Comparison of ENCODE assay signal across 1 cellular context in the genomic region with DNA sequence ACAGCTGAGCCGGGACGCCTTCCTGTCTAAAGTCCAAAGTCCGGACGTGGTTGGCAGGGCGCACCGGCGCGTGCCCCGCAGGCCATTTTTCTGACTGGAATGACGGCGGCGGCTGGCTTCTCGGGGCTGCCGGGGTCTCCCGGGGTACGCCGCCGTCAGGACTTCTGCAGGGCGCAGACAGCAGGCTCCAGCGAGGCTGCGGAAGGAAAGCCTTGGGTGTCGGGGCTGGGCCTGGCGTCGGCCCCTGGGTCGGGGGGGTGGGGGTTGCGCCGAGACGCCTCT.
A peak's percentile ranks its signal among the peaks of the same experiment; 100 is the strongest.
TF ChIP-seq lines count a peak whose summit lies in the region.

No MANE protein-coding gene starts in this region.

TF ChIP-seq in HepG2, 621 proteins besides CTCF, POLR2A, EP300 and RAD21 (continued from another document and continues in another):
- TF ChIP-seq, protein P1, sequence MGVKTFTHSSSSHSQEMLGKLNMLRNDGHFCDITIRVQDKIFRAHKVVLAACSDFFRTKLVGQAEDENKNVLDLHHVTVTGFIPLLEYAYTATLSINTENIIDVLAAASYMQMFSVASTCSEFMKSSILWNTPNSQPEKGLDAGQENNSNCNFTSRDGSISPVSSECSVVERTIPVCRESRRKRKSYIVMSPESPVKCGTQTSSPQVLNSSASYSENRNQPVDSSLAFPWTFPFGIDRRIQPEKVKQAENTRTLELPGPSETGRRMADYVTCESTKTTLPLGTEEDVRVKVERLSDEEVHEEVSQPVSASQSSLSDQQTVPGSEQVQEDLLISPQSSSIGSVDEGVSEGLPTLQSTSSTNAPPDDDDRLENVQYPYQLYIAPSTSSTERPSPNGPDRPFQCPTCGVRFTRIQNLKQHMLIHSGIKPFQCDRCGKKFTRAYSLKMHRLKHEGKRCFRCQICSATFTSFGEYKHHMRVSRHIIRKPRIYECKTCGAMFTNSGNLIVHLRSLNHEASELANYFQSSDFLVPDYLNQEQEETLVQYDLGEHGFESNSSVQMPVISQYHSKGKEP (CRISPR knock-in tag; IDR thresholded peaks at IDR 0.05), result no peak
- TF ChIP-seq HMG20A (CRISPR knock-in tag; IDR thresholded peaks at IDR 0.05; ENCODE audit: borderline replicate concordance), result peak; percentile 79; the same call in 1 of the 2 replicates
- no peak for TF ChIP-seq ZNF713 (CRISPR knock-in tag; IDR thresholded peaks at IDR 0.05)
- peak; percentile 88; the same call in 1 of the 2 replicates for TF ChIP-seq JUND (CRISPR knock-in tag; IDR thresholded peaks at IDR 0.05)
- TF ChIP-seq ZFP82 (CRISPR knock-in tag; IDR thresholded peaks at IDR 0.05; ENCODE audit: borderline replicate concordance), result peak; percentile 95
- peak; percentile 99 for TF ChIP-seq DNMT3B (CRISPR knock-in tag; conservative IDR thresholded peaks at IDR 0.05)
- peak; percentile 75 for TF ChIP-seq FOSL1 (CRISPR knock-in tag; IDR thresholded peaks at IDR 0.05; ENCODE audit: borderline replicate concordance)
- peak; percentile 91 for TF ChIP-seq RXRB (CRISPR knock-in tag; IDR thresholded peaks at IDR 0.05; ENCODE audit: borderline replicate concordance)
- no peak; the same call in 1 of the 2 replicates for TF ChIP-seq ZNF790 (CRISPR knock-in tag; IDR thresholded peaks at IDR 0.05; ENCODE audit: borderline replicate concordance)
- peak; percentile 97 for TF ChIP-seq GFI1 (CRISPR knock-in tag; IDR thresholded peaks at IDR 0.05; ENCODE audit: borderline replicate concordance)
- TF ChIP-seq ZNF747 (CRISPR knock-in tag; IDR thresholded peaks at IDR 0.05; ENCODE audit: borderline replicate concordance), result peak; percentile 93; the same call in 1 of the 2 replicates
- TF ChIP-seq, protein P2, sequence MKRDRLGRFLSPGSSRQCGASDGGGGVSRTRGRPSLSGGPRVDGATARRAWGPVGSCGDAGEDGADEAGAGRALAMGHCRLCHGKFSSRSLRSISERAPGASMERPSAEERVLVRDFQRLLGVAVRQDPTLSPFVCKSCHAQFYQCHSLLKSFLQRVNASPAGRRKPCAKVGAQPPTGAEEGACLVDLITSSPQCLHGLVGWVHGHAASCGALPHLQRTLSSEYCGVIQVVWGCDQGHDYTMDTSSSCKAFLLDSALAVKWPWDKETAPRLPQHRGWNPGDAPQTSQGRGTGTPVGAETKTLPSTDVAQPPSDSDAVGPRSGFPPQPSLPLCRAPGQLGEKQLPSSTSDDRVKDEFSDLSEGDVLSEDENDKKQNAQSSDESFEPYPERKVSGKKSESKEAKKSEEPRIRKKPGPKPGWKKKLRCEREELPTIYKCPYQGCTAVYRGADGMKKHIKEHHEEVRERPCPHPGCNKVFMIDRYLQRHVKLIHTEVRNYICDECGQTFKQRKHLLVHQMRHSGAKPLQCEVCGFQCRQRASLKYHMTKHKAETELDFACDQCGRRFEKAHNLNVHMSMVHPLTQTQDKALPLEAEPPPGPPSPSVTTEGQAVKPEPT (CRISPR knock-in tag; IDR thresholded peaks at IDR 0.05; ENCODE audit: low read depth), result peak; percentile 91; the same call in 1 of the 2 replicates
- TF ChIP-seq ZNF550 (CRISPR knock-in tag; IDR thresholded peaks at IDR 0.05; ENCODE audit: borderline replicate concordance), result 0 out of 2 replicates have a peak, but pooled peaks have one; percentile 29
- no peak for TF ChIP-seq ISX (CRISPR knock-in tag; conservative IDR thresholded peaks at IDR 0.05)
- 0 out of 2 replicates have a peak, but pooled peaks have one; percentile 92 for TF ChIP-seq MAF1 (CRISPR knock-in tag; IDR thresholded peaks at IDR 0.05; ENCODE audit: borderline replicate concordance)
- TF ChIP-seq, protein P3, sequence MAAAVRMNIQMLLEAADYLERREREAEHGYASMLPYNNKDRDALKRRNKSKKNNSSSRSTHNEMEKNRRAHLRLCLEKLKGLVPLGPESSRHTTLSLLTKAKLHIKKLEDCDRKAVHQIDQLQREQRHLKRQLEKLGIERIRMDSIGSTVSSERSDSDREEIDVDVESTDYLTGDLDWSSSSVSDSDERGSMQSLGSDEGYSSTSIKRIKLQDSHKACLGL (CRISPR knock-in tag; IDR thresholded peaks at IDR 0.05), result peak; percentile 97
- TF ChIP-seq HOXD1 (CRISPR knock-in tag; IDR thresholded peaks at IDR 0.05), result peak; percentile 98
- peak; percentile 95 for TF ChIP-seq ZNF605 (CRISPR knock-in tag; IDR thresholded peaks at IDR 0.05)
- TF ChIP-seq NCOA5 (CRISPR knock-in tag; IDR thresholded peaks at IDR 0.05), result no peak; the same call in 1 of the 2 replicates
- TF ChIP-seq U2AF2 (IDR thresholded peaks at IDR 0.05; ENCODE audit: low read depth, low read length), result 0 out of 2 replicates have a peak, but pooled peaks have one; percentile 6
- TF ChIP-seq, protein P4, sequence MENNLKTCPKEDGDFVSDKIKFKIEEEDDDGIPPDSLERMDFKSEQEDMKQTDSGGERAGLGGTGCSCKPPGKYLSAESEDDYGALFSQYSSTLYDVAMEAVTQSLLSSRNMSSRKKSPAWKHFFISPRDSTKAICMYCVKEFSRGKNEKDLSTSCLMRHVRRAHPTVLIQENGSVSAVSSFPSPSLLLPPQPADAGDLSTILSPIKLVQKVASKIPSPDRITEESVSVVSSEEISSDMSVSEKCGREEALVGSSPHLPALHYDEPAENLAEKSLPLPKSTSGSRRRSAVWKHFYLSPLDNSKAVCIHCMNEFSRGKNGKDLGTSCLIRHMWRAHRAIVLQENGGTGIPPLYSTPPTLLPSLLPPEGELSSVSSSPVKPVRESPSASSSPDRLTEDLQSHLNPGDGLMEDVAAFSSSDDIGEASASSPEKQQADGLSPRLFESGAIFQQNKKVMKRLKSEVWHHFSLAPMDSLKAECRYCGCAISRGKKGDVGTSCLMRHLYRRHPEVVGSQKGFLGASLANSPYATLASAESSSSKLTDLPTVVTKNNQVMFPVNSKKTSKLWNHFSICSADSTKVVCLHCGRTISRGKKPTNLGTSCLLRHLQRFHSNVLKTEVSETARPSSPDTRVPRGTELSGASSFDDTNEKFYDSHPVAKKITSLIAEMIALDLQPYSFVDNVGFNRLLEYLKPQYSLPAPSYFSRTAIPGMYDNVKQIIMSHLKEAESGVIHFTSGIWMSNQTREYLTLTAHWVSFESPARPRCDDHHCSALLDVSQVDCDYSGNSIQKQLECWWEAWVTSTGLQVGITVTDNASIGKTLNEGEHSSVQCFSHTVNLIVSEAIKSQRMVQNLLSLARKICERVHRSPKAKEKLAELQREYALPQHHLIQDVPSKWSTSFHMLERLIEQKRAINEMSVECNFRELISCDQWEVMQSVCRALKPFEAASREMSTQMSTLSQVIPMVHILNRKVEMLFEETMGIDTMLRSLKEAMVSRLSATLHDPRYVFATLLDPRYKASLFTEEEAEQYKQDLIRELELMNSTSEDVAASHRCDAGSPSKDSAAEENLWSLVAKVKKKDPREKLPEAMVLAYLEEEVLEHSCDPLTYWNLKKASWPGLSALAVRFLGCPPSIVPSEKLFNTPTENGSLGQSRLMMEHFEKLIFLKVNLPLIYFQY (CRISPR knock-in tag; IDR thresholded peaks at IDR 0.05; ENCODE audit: borderline replicate concordance), result peak; percentile 85
- TF ChIP-seq, protein P5, sequence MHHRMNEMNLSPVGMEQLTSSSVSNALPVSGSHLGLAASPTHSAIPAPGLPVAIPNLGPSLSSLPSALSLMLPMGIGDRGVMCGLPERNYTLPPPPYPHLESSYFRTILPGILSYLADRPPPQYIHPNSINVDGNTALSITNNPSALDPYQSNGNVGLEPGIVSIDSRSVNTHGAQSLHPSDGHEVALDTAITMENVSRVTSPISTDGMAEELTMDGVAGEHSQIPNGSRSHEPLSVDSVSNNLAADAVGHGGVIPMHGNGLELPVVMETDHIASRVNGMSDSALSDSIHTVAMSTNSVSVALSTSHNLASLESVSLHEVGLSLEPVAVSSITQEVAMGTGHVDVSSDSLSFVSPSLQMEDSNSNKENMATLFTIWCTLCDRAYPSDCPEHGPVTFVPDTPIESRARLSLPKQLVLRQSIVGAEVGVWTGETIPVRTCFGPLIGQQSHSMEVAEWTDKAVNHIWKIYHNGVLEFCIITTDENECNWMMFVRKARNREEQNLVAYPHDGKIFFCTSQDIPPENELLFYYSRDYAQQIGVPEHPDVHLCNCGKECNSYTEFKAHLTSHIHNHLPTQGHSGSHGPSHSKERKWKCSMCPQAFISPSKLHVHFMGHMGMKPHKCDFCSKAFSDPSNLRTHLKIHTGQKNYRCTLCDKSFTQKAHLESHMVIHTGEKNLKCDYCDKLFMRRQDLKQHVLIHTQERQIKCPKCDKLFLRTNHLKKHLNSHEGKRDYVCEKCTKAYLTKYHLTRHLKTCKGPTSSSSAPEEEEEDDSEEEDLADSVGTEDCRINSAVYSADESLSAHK (CRISPR knock-in tag; IDR thresholded peaks at IDR 0.05; ENCODE audit: borderline replicate concordance), result no peak; the same call in 1 of the 2 replicates
- TF ChIP-seq EHMT2 (IDR thresholded peaks at IDR 0.05; ENCODE audit: borderline replicate concordance, low read depth, low read length), result no peak; the same call in 1 of the 2 replicates
- TF ChIP-seq, protein P6, sequence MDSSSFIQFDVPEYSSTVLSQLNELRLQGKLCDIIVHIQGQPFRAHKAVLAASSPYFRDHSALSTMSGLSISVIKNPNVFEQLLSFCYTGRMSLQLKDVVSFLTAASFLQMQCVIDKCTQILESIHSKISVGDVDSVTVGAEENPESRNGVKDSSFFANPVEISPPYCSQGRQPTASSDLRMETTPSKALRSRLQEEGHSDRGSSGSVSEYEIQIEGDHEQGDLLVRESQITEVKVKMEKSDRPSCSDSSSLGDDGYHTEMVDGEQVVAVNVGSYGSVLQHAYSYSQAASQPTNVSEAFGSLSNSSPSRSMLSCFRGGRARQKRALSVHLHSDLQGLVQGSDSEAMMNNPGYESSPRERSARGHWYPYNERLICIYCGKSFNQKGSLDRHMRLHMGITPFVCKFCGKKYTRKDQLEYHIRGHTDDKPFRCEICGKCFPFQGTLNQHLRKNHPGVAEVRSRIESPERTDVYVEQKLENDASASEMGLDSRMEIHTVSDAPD (CRISPR knock-in tag; IDR thresholded peaks at IDR 0.05), result peak; percentile 93
- TF ChIP-seq, protein P7, sequence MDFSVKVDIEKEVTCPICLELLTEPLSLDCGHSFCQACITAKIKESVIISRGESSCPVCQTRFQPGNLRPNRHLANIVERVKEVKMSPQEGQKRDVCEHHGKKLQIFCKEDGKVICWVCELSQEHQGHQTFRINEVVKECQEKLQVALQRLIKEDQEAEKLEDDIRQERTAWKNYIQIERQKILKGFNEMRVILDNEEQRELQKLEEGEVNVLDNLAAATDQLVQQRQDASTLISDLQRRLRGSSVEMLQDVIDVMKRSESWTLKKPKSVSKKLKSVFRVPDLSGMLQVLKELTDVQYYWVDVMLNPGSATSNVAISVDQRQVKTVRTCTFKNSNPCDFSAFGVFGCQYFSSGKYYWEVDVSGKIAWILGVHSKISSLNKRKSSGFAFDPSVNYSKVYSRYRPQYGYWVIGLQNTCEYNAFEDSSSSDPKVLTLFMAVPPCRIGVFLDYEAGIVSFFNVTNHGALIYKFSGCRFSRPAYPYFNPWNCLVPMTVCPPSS (IDR thresholded peaks at IDR 0.05), result no peak
- TF ChIP-seq, protein P8, sequence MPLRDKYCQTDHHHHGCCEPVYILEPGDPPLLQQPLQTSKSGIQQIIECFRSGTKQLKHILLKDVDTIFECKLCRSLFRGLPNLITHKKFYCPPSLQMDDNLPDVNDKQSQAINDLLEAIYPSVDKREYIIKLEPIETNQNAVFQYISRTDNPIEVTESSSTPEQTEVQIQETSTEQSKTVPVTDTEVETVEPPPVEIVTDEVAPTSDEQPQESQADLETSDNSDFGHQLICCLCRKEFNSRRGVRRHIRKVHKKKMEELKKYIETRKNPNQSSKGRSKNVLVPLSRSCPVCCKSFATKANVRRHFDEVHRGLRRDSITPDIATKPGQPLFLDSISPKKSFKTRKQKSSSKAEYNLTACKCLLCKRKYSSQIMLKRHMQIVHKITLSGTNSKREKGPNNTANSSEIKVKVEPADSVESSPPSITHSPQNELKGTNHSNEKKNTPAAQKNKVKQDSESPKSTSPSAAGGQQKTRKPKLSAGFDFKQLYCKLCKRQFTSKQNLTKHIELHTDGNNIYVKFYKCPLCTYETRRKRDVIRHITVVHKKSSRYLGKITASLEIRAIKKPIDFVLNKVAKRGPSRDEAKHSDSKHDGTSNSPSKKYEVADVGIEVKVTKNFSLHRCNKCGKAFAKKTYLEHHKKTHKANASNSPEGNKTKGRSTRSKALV (CRISPR knock-in tag; IDR thresholded peaks at IDR 0.05), result peak; percentile 94; the same call in 1 of the 2 replicates
- peak; percentile 51; the same call in 1 of the 2 replicates for TF ChIP-seq ZNF543 (CRISPR knock-in tag; IDR thresholded peaks at IDR 0.05)
- TF ChIP-seq U2AF1 (optimal IDR thresholded peaks at IDR 0.05; ENCODE audit: low read depth, low read length), result no peak
- TF ChIP-seq, protein P9, sequence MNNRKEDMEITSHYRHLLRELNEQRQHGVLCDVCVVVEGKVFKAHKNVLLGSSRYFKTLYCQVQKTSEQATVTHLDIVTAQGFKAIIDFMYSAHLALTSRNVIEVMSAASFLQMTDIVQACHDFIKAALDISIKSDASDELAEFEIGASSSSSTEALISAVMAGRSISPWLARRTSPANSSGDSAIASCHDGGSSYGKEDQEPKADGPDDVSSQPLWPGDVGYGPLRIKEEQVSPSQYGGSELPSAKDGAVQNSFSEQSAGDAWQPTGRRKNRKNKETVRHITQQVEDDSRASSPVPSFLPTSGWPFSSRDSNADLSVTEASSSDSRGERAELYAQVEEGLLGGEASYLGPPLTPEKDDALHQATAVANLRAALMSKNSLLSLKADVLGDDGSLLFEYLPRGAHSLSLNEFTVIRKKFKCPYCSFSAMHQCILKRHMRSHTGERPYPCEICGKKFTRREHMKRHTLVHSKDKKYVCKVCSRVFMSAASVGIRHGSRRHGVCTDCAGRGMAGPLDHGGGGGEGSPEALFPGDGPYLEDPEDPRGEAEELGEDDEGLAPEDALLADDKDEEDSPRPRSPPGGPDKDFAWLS (CRISPR knock-in tag; IDR thresholded peaks at IDR 0.05; ENCODE audit: borderline replicate concordance), result peak; percentile 30; the same call in 1 of the 2 replicates
- no peak; the same call in 1 of the 2 replicates for TF ChIP-seq ZNF225 (CRISPR knock-in tag; IDR thresholded peaks at IDR 0.05)
- TF ChIP-seq ZNF557 (CRISPR knock-in tag; IDR thresholded peaks at IDR 0.05), result peak; percentile 97
- peak; percentile 89 for TF ChIP-seq XRCC5 (optimal IDR thresholded peaks at IDR 0.05; ENCODE audit: low read length)
- TF ChIP-seq, protein P10, sequence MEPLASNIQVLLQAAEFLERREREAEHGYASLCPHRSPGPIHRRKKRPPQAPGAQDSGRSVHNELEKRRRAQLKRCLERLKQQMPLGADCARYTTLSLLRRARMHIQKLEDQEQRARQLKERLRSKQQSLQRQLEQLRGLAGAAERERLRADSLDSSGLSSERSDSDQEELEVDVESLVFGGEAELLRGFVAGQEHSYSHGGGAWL (CRISPR knock-in tag; IDR thresholded peaks at IDR 0.05), result peak; percentile 90
- TF ChIP-seq, protein P11, sequence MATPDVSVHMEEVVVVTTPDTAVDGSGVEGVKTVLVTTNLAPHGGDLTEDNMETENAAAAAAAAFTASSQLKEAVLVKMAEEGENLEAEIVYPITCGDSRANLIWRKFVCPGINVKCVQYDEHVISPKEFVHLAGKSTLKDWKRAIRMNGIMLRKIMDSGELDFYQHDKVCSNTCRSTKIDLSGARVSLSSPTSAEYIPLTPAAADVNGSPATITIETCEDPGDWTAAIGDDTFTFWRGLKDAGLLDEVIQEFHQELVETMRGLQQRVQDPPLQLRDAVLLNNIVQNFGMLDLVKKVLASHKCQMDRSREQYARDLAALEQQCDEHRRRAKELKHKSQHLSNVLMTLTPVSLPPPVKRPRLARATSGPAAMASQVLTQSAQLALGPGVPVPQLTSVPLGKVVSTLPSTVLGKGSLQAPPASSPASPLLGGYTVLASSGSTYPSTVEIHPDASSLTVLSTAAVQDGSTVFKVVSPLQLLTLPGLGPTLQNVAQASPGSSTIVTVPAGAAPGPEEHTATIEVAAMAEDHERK (CRISPR knock-in tag; IDR thresholded peaks at IDR 0.05; ENCODE audit: low read depth), result peak; percentile 42; the same call in 1 of the 2 replicates
- peak; percentile 85; the same call in 1 of the 2 replicates for TF ChIP-seq GABPB1 (CRISPR knock-in tag; IDR thresholded peaks at IDR 0.05)
- peak; percentile 98 for TF ChIP-seq HOXA3 (CRISPR knock-in tag; IDR thresholded peaks at IDR 0.05)
- TF ChIP-seq ATAD3A (CRISPR knock-in tag; IDR thresholded peaks at IDR 0.05), result no peak
- no peak for TF ChIP-seq CEBPB (IDR thresholded peaks at IDR 0.05; ENCODE audit: borderline replicate concordance, low read depth, low read length)
- no peak; the same call in none of the 2 replicates for TF ChIP-seq NFIC (IDR thresholded peaks at IDR 0.05; ENCODE audit: low read length)
